ENCODE assay signal across 20 cellular contexts in the genomic region with DNA sequence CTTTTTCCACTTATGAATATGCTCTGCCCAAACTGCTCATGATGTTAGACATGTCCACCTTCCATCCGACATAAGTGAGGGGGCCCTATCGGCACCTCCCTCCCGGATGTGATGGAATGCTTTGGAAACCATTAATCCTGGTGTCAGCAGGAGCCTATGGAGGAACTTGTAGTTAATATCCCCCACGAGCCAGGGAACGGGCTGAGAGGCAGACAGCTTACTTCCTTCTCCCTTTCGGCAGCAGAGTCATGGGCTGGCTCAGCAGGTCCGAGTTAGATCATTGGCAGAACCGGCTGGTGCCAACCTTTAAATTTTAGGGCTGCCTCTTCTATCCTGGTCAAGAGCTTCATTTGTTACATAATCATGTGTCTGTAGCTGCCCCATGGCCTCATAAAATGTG.
DNase-seq lines count a peak whose midpoint lies in the region; ATAC-seq and TF ChIP-seq lines count a peak whose summit lies in the region.
"Had no signal": no experiment of that assay in that cellular context is flagged by ENCODE, and none has a peak within 500 bp of the region (broad histone marks: within the 10 kb centered on the region; RNA-seq: fewer than 3 reads in every experiment).

No MANE protein-coding gene starts in this region.

- ATAC-seq in activated naive CD8-positive, alpha-beta T cell treated with anti-CD3 and anti-CD28 coated beads, Interleukin-2, amount 10 ng/mL, durations not matched to agents 7 days and 5 days (ENCODE audit: low read depth), result no peak
- ATAC-seq in T-helper 17 cell, result no peak
- ATAC-seq: GM12878, HCT116, K562 had no signal

- H3K4me1 Mint-ChIP-seq in activated naive CD8-positive, alpha-beta T cell treated with anti-CD3 and anti-CD28 coated beads, Interleukin-2, amount 10 ng/mL, durations not matched to agents 7 days and 5 days, result peaks cover 18% of the 10 kb centered on the region
- peaks cover 12% of the 10 kb centered on the region for H3K4me1 Mint-ChIP-seq in activated naive CD8-positive, alpha-beta T cell treated with anti-CD3 and anti-CD28 coated beads for 36 hours
- H3K4me1 Mint-ChIP-seq in T-helper 17 cell, result peaks cover 21% of the 10 kb centered on the region
- H3K4me1 Mint-ChIP-seq in immature natural killer cell, result peaks cover 31 to 36% of the 10 kb centered on the region in 2 donors
- H3K4me1 Mint-ChIP-seq in mesothelial cell of epicardium, result no peaks in the 10 kb centered on the region

- 47 to 54% methylated on average over 8 of the region's 8 CpGs for WGBS in testis, 2 donors

- peaks cover 1% of the 10 kb centered on the region for H3K9me3 Mint-ChIP-seq in activated naive CD8-positive, alpha-beta T cell treated with anti-CD3 and anti-CD28 coated beads, Interleukin-2, amount 10 ng/mL, durations not matched to agents 7 days and 5 days
- H3K9me3 Mint-ChIP-seq in activated naive CD8-positive, alpha-beta T cell treated with anti-CD3 and anti-CD28 coated beads for 36 hours, result no peaks in the 10 kb centered on the region
- H3K9me3 Mint-ChIP-seq in immature natural killer cell (peaks cover 0 to 11% (median 4%) of the 10 kb centered on the region in 6 donors), mesothelial cell of epicardium (peaks cover 4% of the 10 kb centered on the region)

- no peak overlapping the region for H3K4me3 Mint-ChIP-seq in activated naive CD8-positive, alpha-beta T cell treated with anti-CD3 and anti-CD28 coated beads, Interleukin-2, amount 10 ng/mL, durations not matched to agents 7 days and 5 days
- no peak overlapping the region for H3K4me3 Mint-ChIP-seq in activated naive CD8-positive, alpha-beta T cell treated with anti-CD3 and anti-CD28 coated beads for 36 hours
- H3K4me3 Mint-ChIP-seq in T-helper 17 cell (no peak overlapping the region), immature natural killer cell (peak overlapping the region in 3 of 5 donors; percentile 15 to 56 (median 33)), mesothelial cell of epicardium (no peak overlapping the region)

- no peaks in the 10 kb centered on the region for H3K36me3 Mint-ChIP-seq in activated naive CD8-positive, alpha-beta T cell treated with anti-CD3 and anti-CD28 coated beads, Interleukin-2, amount 10 ng/mL, durations not matched to agents 7 days and 5 days
- H3K36me3 Mint-ChIP-seq in activated naive CD8-positive, alpha-beta T cell treated with anti-CD3 and anti-CD28 coated beads for 36 hours, result no peaks in the 10 kb centered on the region
- H3K36me3 Mint-ChIP-seq in T-helper 17 cell (ENCODE audit: low read depth) (no peaks in the 10 kb centered on the region), immature natural killer cell (peaks cover 0 to 5% (median 5%) of the 10 kb centered on the region in 3 donors), mesothelial cell of epicardium (peaks cover 1% of the 10 kb centered on the region)

- POLR2A ChIA-PET in activated naive CD8-positive, alpha-beta T cell treated with anti-CD3 and anti-CD28 coated beads, Interleukin-2, amount 10 ng/mL, durations not matched to agents 7 days and 5 days (lab: Charles Lee), result no interaction called here

- no peaks in the 10 kb centered on the region for H3K36me3 ChIP-seq in testis (ENCODE audit: low read depth, missing control alignments)
- H3K36me3 ChIP-seq: Peyer's patch had no signal

- H3K27ac ChIP-seq in testis, result peak overlapping the region; percentile 13 to 74
- no peak overlapping the region for H3K27ac ChIP-seq in dorsolateral prefrontal cortex
- H3K27ac ChIP-seq: HL-60, Peyer's patch had no signal

- no peak for DNase-seq in activated naive CD8-positive, alpha-beta T cell treated with anti-CD3 and anti-CD28 coated beads, Interleukin-2, amount 10 ng/mL, durations not matched to agents 7 days and 5 days
- no peak for DNase-seq in activated naive CD8-positive, alpha-beta T cell treated with anti-CD3 and anti-CD28 coated beads for 36 hours
- DNase-seq in T-helper 17 cell, result no peak
- DNase-seq in immature natural killer cell, result peak in 1 of 3 donors; percentile 11
- DNase-seq in testis, result peak; percentile 23
- no peak for DNase-seq in SKM-1 (lab: John Stamatoyannopoulos, UW; ENCODE audit: unreplicated experiment)
- DNase-seq in mesothelial cell of epicardium (ENCODE audit: low spot score in 2 of 2, unreplicated experiment in 2 of 2), result no peak
- no peak for DNase-seq in dorsolateral prefrontal cortex
- DNase-seq: C1 segment of cervical spinal cord, COR-L47, NCI-H1417, NCI-H2029, NCI-H2171 treated with DMSO at 0.1 percent for 48 hours, NCI-H774, Peyer's patch, SIG-M5 had no signal

- no peaks in the 10 kb centered on the region for H3K9me3 ChIP-seq in T-helper 17 cell (ENCODE audit: control insufficient read depth, low read length, poor library complexity, severe bottlenecking)
- no peaks in the 10 kb centered on the region for H3K9me3 ChIP-seq in testis
- H3K9me3 ChIP-seq: Peyer's patch had no signal

- no peak for TF ChIP-seq CTCF in testis (IDR thresholded peaks at IDR 0.05)
- no peak for TF ChIP-seq CTCF in mesothelial cell of epicardium (IDR thresholded peaks at IDR 0.05; ENCODE audit: unreplicated experiment)
- TF ChIP-seq CTCF in dorsolateral prefrontal cortex (IDR thresholded peaks at IDR 0.05 in 54 of 56, conservative IDR thresholded peaks at IDR 0.05 in 2 of 56; ENCODE audit: low read depth in 1 of 56, partially characterized antibody in 56 of 56), result no peak

- H3K4me1 ChIP-seq in testis, result peaks cover 42% of the 10 kb centered on the region

- no peak overlapping the region for H3K4me3 ChIP-seq in testis
- no peak overlapping the region for H3K4me3 ChIP-seq in dorsolateral prefrontal cortex
- H3K4me3 ChIP-seq: GM12878, K562, Peyer's patch had no signal

- H3K27ac Mint-ChIP-seq in activated naive CD8-positive, alpha-beta T cell treated with anti-CD3 and anti-CD28 coated beads, Interleukin-2, amount 10 ng/mL, durations not matched to agents 7 days and 5 days, result peak overlapping the region; percentile 5
- no peak overlapping the region for H3K27ac Mint-ChIP-seq in activated naive CD8-positive, alpha-beta T cell treated with anti-CD3 and anti-CD28 coated beads for 36 hours
- H3K27ac Mint-ChIP-seq in T-helper 17 cell (peak overlapping the region; percentile 27), immature natural killer cell (peak overlapping the region in 1 of 6 donors; percentile 7), mesothelial cell of epicardium (no peak overlapping the region)

- intact Hi-C loops in testis (cut with DNase I; ENCODE audit: low total_unique reads), result no loop called here
- intact Hi-C loops in dorsolateral prefrontal cortex (cut with DNase I), result no loop called here

- no peak for TF ChIP-seq POLR2A in testis (IDR thresholded peaks at IDR 0.05)

- no peaks in the 10 kb centered on the region for H3K27me3 ChIP-seq in testis
- peaks cover 0 to 12% (median 0%) of the 10 kb centered on the region in 45 donors for H3K27me3 ChIP-seq in dorsolateral prefrontal cortex
- H3K27me3 ChIP-seq: Peyer's patch had no signal

- peaks cover 30% of the 10 kb centered on the region for H3K27me3 Mint-ChIP-seq in activated naive CD8-positive, alpha-beta T cell treated with anti-CD3 and anti-CD28 coated beads, Interleukin-2, amount 10 ng/mL, durations not matched to agents 7 days and 5 days
- H3K27me3 Mint-ChIP-seq in activated naive CD8-positive, alpha-beta T cell treated with anti-CD3 and anti-CD28 coated beads for 36 hours, result peaks cover 3% of the 10 kb centered on the region
- H3K27me3 Mint-ChIP-seq in T-helper 17 cell (peaks cover 14% of the 10 kb centered on the region), immature natural killer cell (ENCODE audit: low read depth in 3 of 3) (peaks cover 12 to 25% (median 19%) of the 10 kb centered on the region in 3 donors), mesothelial cell of epicardium (ENCODE audit: low read depth) (peaks cover 7% of the 10 kb centered on the region)

Comparison
In these comparisons a context has a peak if more than half of its experiments do, and no peak if none do; other contexts are left out.
1. H3K27ac Mint-ChIP-seq: peak in activated naive CD8-positive, alpha-beta T cell treated with anti-CD3 and anti-CD28 coated beads, Interleukin-2, amount 10 ng/mL, durations not matched to agents 7 days and 5 days (single experiment) and T-helper 17 cell (single experiment); none in activated naive CD8-positive, alpha-beta T cell treated with anti-CD3 and anti-CD28 coated beads for 36 hours (single experiment) and mesothelial cell of epicardium (single experiment).
2. H3K4me3 Mint-ChIP-seq: peak in immature natural killer cell (3 of 5); none in activated naive CD8-positive, alpha-beta T cell treated with anti-CD3 and anti-CD28 coated beads, Interleukin-2, amount 10 ng/mL, durations not matched to agents 7 days and 5 days (single experiment), activated naive CD8-positive, alpha-beta T cell treated with anti-CD3 and anti-CD28 coated beads for 36 hours (single experiment), T-helper 17 cell (single experiment) and mesothelial cell of epicardium (single experiment).
3. H3K27ac ChIP-seq: peak in testis (2 of 2); none in dorsolateral prefrontal cortex (0 of 59).